In the genomic region with DNA sequence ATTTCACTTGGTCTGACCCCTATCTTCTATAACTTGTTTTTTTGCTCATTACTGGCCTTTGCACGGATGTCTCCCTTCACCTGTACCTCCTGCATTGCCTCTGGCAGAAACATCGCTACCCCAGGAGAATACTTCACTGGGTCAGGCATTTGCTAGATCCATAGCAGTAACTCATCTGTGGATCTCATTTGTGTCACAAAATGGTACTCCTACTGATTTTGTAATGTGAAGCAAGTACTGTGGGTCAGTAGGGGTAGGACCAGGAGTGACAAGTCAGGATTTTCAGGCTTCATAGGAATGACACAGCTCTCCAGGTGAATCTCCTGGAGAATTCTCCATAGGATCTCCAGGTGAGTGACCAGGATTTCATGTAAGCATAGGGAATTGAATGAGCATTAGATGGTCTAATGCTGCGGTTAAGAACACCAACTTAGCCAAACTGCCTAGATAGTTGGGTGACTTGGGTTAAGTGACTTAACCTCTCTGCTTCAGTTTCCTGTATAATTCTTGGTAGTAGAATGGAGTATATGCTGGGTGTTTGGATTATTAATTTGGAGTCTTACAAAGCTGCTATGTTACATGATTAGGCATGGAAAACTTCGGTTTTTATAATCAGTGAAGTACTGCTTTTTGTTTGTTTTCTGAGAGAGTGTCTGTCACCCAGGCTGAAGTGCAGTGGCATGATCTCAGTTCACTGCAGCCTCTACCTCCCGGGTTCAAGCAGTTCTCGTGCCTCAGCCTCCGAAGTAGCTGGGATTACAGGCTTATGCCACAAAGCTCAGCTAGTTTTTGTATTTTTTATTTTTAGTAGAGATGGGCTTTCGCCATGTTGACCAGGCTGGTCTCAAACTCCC, we compare ENCODE assay signal across 17 cellular contexts. TPM values are rescaled to one million over a fixed set of nuclear protein-coding genes. Genes with fewer than 3 reads are reported as not detected.
A peak's percentile ranks its signal among the peaks of the same experiment; 100 is the strongest.
DNase-seq lines count a peak whose midpoint lies in the region; ATAC-seq and FAIRE-seq lines count a peak whose summit lies in the region.
"Had no signal": no experiment of that assay in that cellular context is flagged by ENCODE, and none has a peak within 500 bp of the region (broad histone marks: within the 10 kb centered on the region; RNA-seq: fewer than 3 reads in every experiment).

No MANE protein-coding gene starts in this region.

- H3K27me3 ChIP-seq in HUES48 (ENCODE audit: control insufficient read depth, insufficient read depth, low read length) (no peaks in the 10 kb centered on the region), skeletal muscle satellite cell (ENCODE audit: control insufficient read depth, insufficient read depth, low read length) (no peaks in the 10 kb centered on the region)
- H3K27me3 ChIP-seq: esophagus muscularis mucosa, heart left ventricle had no signal

- no peaks in the 10 kb centered on the region for H3K9me3 Mint-ChIP-seq in activated naive CD4-positive, alpha-beta T cell treated with anti-CD3 and anti-CD28 coated beads, Interleukin-2, amount 50 U/mL, for 24 hours
- no peaks in the 10 kb centered on the region for H3K9me3 Mint-ChIP-seq in activated naive CD4-positive, alpha-beta T cell treated with anti-CD3 and anti-CD28 coated beads, Interleukin-2, amount 50 U/mL, for 72 hours
- H3K9me3 Mint-ChIP-seq in activated naive CD8-positive, alpha-beta T cell treated with anti-CD3 and anti-CD28 coated beads for 36 hours = peaks cover 2% of the 10 kb centered on the region

- H3K9me3 ChIP-seq in HUES48 (ENCODE audit: control insufficient read depth, insufficient read depth, low read length) (no peaks in the 10 kb centered on the region), skeletal muscle satellite cell (replicated peaks; ENCODE audit: low read length) (no peaks in the 10 kb centered on the region)
- H3K9me3 ChIP-seq: esophagus muscularis mucosa, heart left ventricle had no signal

- H3K4me1 Mint-ChIP-seq in activated naive CD4-positive, alpha-beta T cell treated with anti-CD3 and anti-CD28 coated beads, Interleukin-2, amount 50 U/mL, for 24 hours = peaks cover 43% of the 10 kb centered on the region
- H3K4me1 Mint-ChIP-seq in activated naive CD8-positive, alpha-beta T cell treated with anti-CD3 and anti-CD28 coated beads for 36 hours = peaks cover 54% of the 10 kb centered on the region

- H3K9ac ChIP-seq in HUES48 (ENCODE audit: low read depth, low read length) = no peak overlapping the region
- no peak overlapping the region for H3K9ac ChIP-seq in skeletal muscle satellite cell (ENCODE audit: low read depth, low read length)

- DNase-seq in activated naive CD4-positive, alpha-beta T cell treated with anti-CD3 and anti-CD28 coated beads, Interleukin-2, amount 50 U/mL, for 72 hours (ENCODE audit: low spot score in 2 of 2) = no peak
- DNase-seq in activated naive CD8-positive, alpha-beta T cell treated with anti-CD3 and anti-CD28 coated beads for 36 hours = no peak
- DNase-seq in RCC 7860 (ENCODE audit: low spot score) = no peak
- DNase-seq: AML-193; GOT3; heart left ventricle; left cardiac atrium; retina; stimulated activated CD4-positive, alpha-beta T cell treated with anti-CD3 and anti-CD28 coated beads, Interleukin-4, amount 100 ng/mL, for 24 hours; stimulated activated naive CD4-positive, alpha-beta T cell had no signal

- peak overlapping the region; percentile 11 for H3K4me2 ChIP-seq in skeletal muscle satellite cell (ENCODE audit: low read length)

- peaks cover 14% of the 10 kb centered on the region for H3K4me1 ChIP-seq in HUES48 (ENCODE audit: control insufficient read depth, insufficient read depth, low read length)
- H3K4me1 ChIP-seq in skeletal muscle satellite cell (ENCODE audit: control insufficient read depth, insufficient read depth, low read length) = peaks cover 40% of the 10 kb centered on the region

- no peak for FAIRE-seq in RCC 7860 (lab: Jason Lieb, UNC)
- FAIRE-seq: colon had no signal

- H3K36me3 ChIP-seq in HUES48 (ENCODE audit: control insufficient read depth, insufficient read depth, low read length) (peaks cover 71% of the 10 kb centered on the region), skeletal muscle satellite cell (ENCODE audit: insufficient read depth, low read length) (peaks cover 77% of the 10 kb centered on the region)

- ATAC-seq in activated naive CD4-positive, alpha-beta T cell treated with anti-CD3 and anti-CD28 coated beads, Interleukin-2, amount 50 U/mL, for 72 hours = no peak
- ATAC-seq in HG03432 (IDR thresholded peaks at IDR 0.05; ENCODE audit: unreplicated experiment) (no peak), GM19328 (IDR thresholded peaks at IDR 0.05; ENCODE audit: unreplicated experiment) (no peak)
- ATAC-seq: heart left ventricle, left cardiac atrium had no signal

- peaks cover 56% of the 10 kb centered on the region for H3K36me3 Mint-ChIP-seq in activated naive CD4-positive, alpha-beta T cell treated with anti-CD3 and anti-CD28 coated beads, Interleukin-2, amount 50 U/mL, for 24 hours
- H3K36me3 Mint-ChIP-seq in activated naive CD4-positive, alpha-beta T cell treated with anti-CD3 and anti-CD28 coated beads, Interleukin-2, amount 50 U/mL, for 72 hours = peaks cover 57 to 76% of the 10 kb centered on the region in 2 donors
- H3K36me3 Mint-ChIP-seq in activated naive CD8-positive, alpha-beta T cell treated with anti-CD3 and anti-CD28 coated beads for 36 hours = peaks cover 73% of the 10 kb centered on the region

- peak overlapping the region; percentile 98 for H3K4me3 Mint-ChIP-seq in activated naive CD4-positive, alpha-beta T cell treated with anti-CD3 and anti-CD28 coated beads, Interleukin-2, amount 50 U/mL, for 24 hours
- H3K4me3 Mint-ChIP-seq in activated naive CD8-positive, alpha-beta T cell treated with anti-CD3 and anti-CD28 coated beads for 36 hours = peak overlapping the region; percentile 97

- peak overlapping the region; percentile 49 for H3K27ac ChIP-seq in HUES48 (ENCODE audit: low read depth, low read length)
- H3K27ac ChIP-seq: esophagus muscularis mucosa, heart left ventricle had no signal

- H3K27me3 Mint-ChIP-seq in activated naive CD4-positive, alpha-beta T cell treated with anti-CD3 and anti-CD28 coated beads, Interleukin-2, amount 50 U/mL, for 24 hours = no peaks in the 10 kb centered on the region
- H3K27me3 Mint-ChIP-seq in activated naive CD8-positive, alpha-beta T cell treated with anti-CD3 and anti-CD28 coated beads for 36 hours = no peaks in the 10 kb centered on the region

- peak overlapping the region; percentile 88 for H3K27ac Mint-ChIP-seq in activated naive CD4-positive, alpha-beta T cell treated with anti-CD3 and anti-CD28 coated beads, Interleukin-2, amount 50 U/mL, for 24 hours
- H3K27ac Mint-ChIP-seq in activated naive CD4-positive, alpha-beta T cell treated with anti-CD3 and anti-CD28 coated beads, Interleukin-2, amount 50 U/mL, for 72 hours = peak overlapping the region in 1 of 2 donors; percentile 83
- peak overlapping the region; percentile 79 for H3K27ac Mint-ChIP-seq in activated naive CD8-positive, alpha-beta T cell treated with anti-CD3 and anti-CD28 coated beads for 36 hours

- H3K4me3 ChIP-seq in HUES48 (ENCODE audit: low read depth, low read length) (no peak overlapping the region), skeletal muscle satellite cell (ENCODE audit: low read length) (no peak overlapping the region)
- H3K4me3 ChIP-seq: esophagus muscularis mucosa, heart left ventricle had no signal

RNA-seq across cellular contexts. Expression of gene RPL37A, which starts 4.4 kb away (rescaled TPM):
- 1,000 to 10,000 TPM; 3,400 to 3,972 TPM for total RNA-seq in activated naive CD4-positive, alpha-beta T cell treated with anti-CD3 and anti-CD28 coated beads, Interleukin-2, amount 50 U/mL, for 72 hours
- 1,000 to 10,000 TPM; 3,900 to 3,940 TPM for total RNA-seq in activated naive CD8-positive, alpha-beta T cell treated with anti-CD3 and anti-CD28 coated beads for 36 hours
- 984 and 1,810 TPM in 2 replicates for total RNA-seq in skeletal muscle satellite cell (2012; rRNA removed)
